26 cellular contexts compared by ENCODE assay signal in genomic region chr15:65558336-65558735, GRCh38. TPM values are rescaled to one million over a fixed set of nuclear protein-coding genes. Genes with fewer than 3 reads are reported as not detected.
DNase-seq lines count a peak whose midpoint lies in the region; ATAC-seq and TF ChIP-seq lines count a peak whose summit lies in the region.
"Had no signal": no experiment of that assay in that cellular context is flagged by ENCODE, and none has a peak within 500 bp of the region (broad histone marks: within the 10 kb centered on the region; RNA-seq: fewer than 3 reads in every experiment).

No MANE protein-coding gene starts in this region.

- no peaks in the 10 kb centered on the region for H3K4me1 ChIP-seq in naive thymus-derived CD4-positive, alpha-beta T cell (ENCODE audit: control insufficient read depth in 2 of 2, insufficient read depth in 2 of 2, low read length in 2 of 2)

- H3K4me1 Mint-ChIP-seq in HFFc6 (ENCODE audit: low read depth), result peaks cover 19% of the 10 kb centered on the region
- H3K4me1 Mint-ChIP-seq in naive thymus-derived CD4-positive, alpha-beta T cell, result no peaks in the 10 kb centered on the region
- H3K4me1 Mint-ChIP-seq: CD14-positive monocyte; naive thymus-derived CD8-positive, alpha-beta T cell had no signal

- no peaks in the 10 kb centered on the region for H3K9me3 Mint-ChIP-seq in HFFc6
- no peaks in the 10 kb centered on the region for H3K9me3 Mint-ChIP-seq in naive thymus-derived CD4-positive, alpha-beta T cell
- H3K9me3 Mint-ChIP-seq: activated T-cell treated with anti-CD3 and anti-CD28 coated beads, Interleukin-2, amount 50 U/mL, for 24 hours; naive thymus-derived CD8-positive, alpha-beta T cell had no signal

- intact Hi-C loops in naive thymus-derived CD4-positive, alpha-beta T cell (cut with micrococcal nuclease), result no loop called here

- peaks cover 3% of the 10 kb centered on the region for H3K36me3 ChIP-seq in kidney epithelial cell (ENCODE audit: control insufficient read depth, insufficient read depth, low read length)
- peaks cover 0 to 74% (median 8%) of the 10 kb centered on the region in 3 experiments for H3K36me3 ChIP-seq in naive thymus-derived CD4-positive, alpha-beta T cell (ENCODE audit: control insufficient read depth in 2 of 3, insufficient read depth in 3 of 3, low read length in 3 of 3)
- H3K36me3 ChIP-seq: ovary had no signal

- no peak overlapping the region for H3K4me3 Mint-ChIP-seq in HFFc6
- H3K4me3 Mint-ChIP-seq in naive thymus-derived CD4-positive, alpha-beta T cell, result no peak overlapping the region
- H3K4me3 Mint-ChIP-seq: activated T-cell treated with anti-CD3 and anti-CD28 coated beads, Interleukin-2, amount 50 U/mL, for 24 hours; CD14-positive monocyte; naive thymus-derived CD8-positive, alpha-beta T cell had no signal

- no peaks in the 10 kb centered on the region for H3K27me3 ChIP-seq in kidney epithelial cell (ENCODE audit: control insufficient read depth, insufficient read depth, low read length)
- H3K27me3 ChIP-seq in naive thymus-derived CD4-positive, alpha-beta T cell (ENCODE audit: control insufficient read depth in 2 of 2, insufficient read depth in 2 of 2, low read length in 2 of 2), result no peaks in the 10 kb centered on the region
- H3K27me3 ChIP-seq: dorsolateral prefrontal cortex, ovary had no signal

- H3K4me3 ChIP-seq in cardiac fibroblast (replicated peaks in 1 of 2; ENCODE audit: low read depth in 2 of 2, low read length in 2 of 2) (no peak overlapping the region), kidney epithelial cell (ENCODE audit: low read depth, low read length) (no peak overlapping the region)
- H3K4me3 ChIP-seq in naive thymus-derived CD4-positive, alpha-beta T cell (ENCODE audit: low read length), result no peak overlapping the region
- H3K4me3 ChIP-seq: dorsolateral prefrontal cortex, ovary had no signal

- peaks cover 38% of the 10 kb centered on the region for H3K36me3 Mint-ChIP-seq in HFFc6 (ENCODE audit: low read depth)
- H3K36me3 Mint-ChIP-seq in naive thymus-derived CD4-positive, alpha-beta T cell, result peaks cover 16 to 66% (median 39%) of the 10 kb centered on the region in 5 donors

- peak overlapping the region; percentile 57; the same call in 1 of the 2 replicates for H3K27ac Mint-ChIP-seq in HFFc6
- H3K27ac Mint-ChIP-seq in naive thymus-derived CD4-positive, alpha-beta T cell, result no peak overlapping the region
- H3K27ac Mint-ChIP-seq: activated T-cell treated with anti-CD3 and anti-CD28 coated beads, Interleukin-2, amount 50 U/mL, for 24 hours; CD14-positive monocyte had no signal

- no peaks in the 10 kb centered on the region for H3K9me3 ChIP-seq in naive thymus-derived CD4-positive, alpha-beta T cell (ENCODE audit: control insufficient read depth in 2 of 3, low read length in 3 of 3)
- H3K9me3 ChIP-seq: ovary had no signal

- CTCF ChIA-PET in naive thymus-derived CD4-positive, alpha-beta T cell (lab: Charles Lee), result interaction anchor here (0.5 kb wide), 1 partner anchor 276 kb away, joined by 7 read pairs; no protein-coding TSS in a partner anchor

- POLR2A ChIA-PET in naive thymus-derived CD4-positive, alpha-beta T cell (lab: Charles Lee), result no interaction called here

- TF ChIP-seq CTCF in HFFc6 (IDR thresholded peaks at IDR 0.05), result no peak
- no peak for TF ChIP-seq CTCF in cardiac fibroblast (IDR thresholded peaks at IDR 0.05; ENCODE audit: low read depth, low read length)
- TF ChIP-seq CTCF in kidney epithelial cell (IDR thresholded peaks at IDR 0.05; ENCODE audit: insufficient read depth, low read length, poor library complexity, severe bottlenecking), result no peak

- H3K27ac ChIP-seq in naive thymus-derived CD4-positive, alpha-beta T cell (ENCODE audit: low read depth, low read length), result no peak overlapping the region
- H3K27ac ChIP-seq: dorsolateral prefrontal cortex, ovary had no signal

- H3K27me3 Mint-ChIP-seq in HFFc6 (ENCODE audit: insufficient read depth), result peaks cover 2% of the 10 kb centered on the region; the same call in 1 of the 2 replicates
- H3K27me3 Mint-ChIP-seq in naive thymus-derived CD4-positive, alpha-beta T cell, result no peaks in the 10 kb centered on the region
- H3K27me3 Mint-ChIP-seq: activated T-cell treated with anti-CD3 and anti-CD28 coated beads, Interleukin-2, amount 50 U/mL, for 24 hours; naive thymus-derived CD8-positive, alpha-beta T cell had no signal

- DNase-seq in AG08396 (ENCODE audit: low spot score) (peak; percentile 34), HFFc6 (peak; percentile 27), cardiac fibroblast (ENCODE audit: low read depth in 2 of 2) (peak; percentile 32 to 49), kidney epithelial cell (ENCODE audit: low read depth) (peak; percentile 19), cerebellar nuclear complex (lab: John Stamatoyannopoulos, UW) (no peak), NCI-H146 (lab: John Stamatoyannopoulos, UW) (no peak)
- DNase-seq in naive thymus-derived CD4-positive, alpha-beta T cell, result no peak
- no peak for DNase-seq in activated T-cell treated with anti-CD3 and anti-CD28 coated beads, Interleukin-2, amount 50 U/mL, for 1 hour
- DNase-seq: activated CD4-positive, CD25-positive, alpha-beta regulatory T cell treated with anti-CD3 and anti-CD28 coated beads, Interleukin-2, amount 50 U/mL, for 72 hours; activated naive CD4-positive, alpha-beta T cell treated with Interleukin-2 at 50 U/mL for 16 hours; activated T-cell treated with anti-CD3 and anti-CD28 coated beads, Interleukin-2, amount 50 U/mL, for 24 hours; amygdala; dorsolateral prefrontal cortex; glutamatergic neuron; KG1; left colon; mesendoderm; MV-4-11; naive thymus-derived CD8-positive, alpha-beta T cell; NCI-H1694 treated with DMSO at 0.1 percent for 48 hours; NCI-H748 treated with DMSO at 0.1 percent for 48 hours; stimulated activated CD8-positive, alpha-beta memory T cell treated with anti-CD3 and anti-CD28 coated beads, Interleukin-4, amount 100 ng/mL, for 48 hours had no signal

- ATAC-seq in naive thymus-derived CD4-positive, alpha-beta T cell, result no peak
- ATAC-seq: left colon; naive thymus-derived CD8-positive, alpha-beta T cell; Right ventricle myocardium inferior; sciatic nerve had no signal

RNA-seq across cellular contexts. Expression of gene HACD3, which starts 28.1 kb away (rescaled TPM):
- 10 to 100 TPM; 58.7 to 71.1 (median 65.7) TPM for total RNA-seq in HFFc6 (2021; fragmentation: NEBNext Ultra II Directional; extraction: Animal tissue kit (Norgen Biotek cat#: 25700))
- 92.7 and 99.6 TPM in 2 replicates for total RNA-seq in kidney epithelial cell
- total RNA-seq in naive thymus-derived CD4-positive, alpha-beta T cell, result 10 to 100 TPM; 18.3 to 30.0 (median 23.9) TPM
- polyA plus RNA-seq in naive thymus-derived CD4-positive, alpha-beta T cell, result 10 to 100 TPM; 29.6 to 34.4 TPM

RNA-seq across cellular contexts. Expression of gene DPP8, which starts 40.8 kb away (rescaled TPM):
- total RNA-seq in HFFc6 (2021; fragmentation: NEBNext Ultra II Directional; extraction: Animal tissue kit (Norgen Biotek cat#: 25700)), result 10 to 100 TPM; 24.9 to 34.9 (median 30.9) TPM
- total RNA-seq in kidney epithelial cell, result 27.2 and 30.8 TPM in 2 replicates
- total RNA-seq in naive thymus-derived CD4-positive, alpha-beta T cell, result 10 to 100 TPM; 38.4 to 54.6 (median 40.8) TPM
- polyA plus RNA-seq in naive thymus-derived CD4-positive, alpha-beta T cell, result 10 to 100 TPM; 40.2 to 48.3 TPM

RNA-seq across cellular contexts. Expression of gene INTS14, which starts 52.6 kb away (rescaled TPM):
- 10 to 100 TPM; 27.8 to 35.0 (median 31.0) TPM for total RNA-seq in HFFc6 (2021; fragmentation: NEBNext Ultra II Directional; extraction: Animal tissue kit (Norgen Biotek cat#: 25700))
- total RNA-seq in kidney epithelial cell, result 36.5 and 49.3 TPM in 2 replicates
- total RNA-seq in naive thymus-derived CD4-positive, alpha-beta T cell, result 10 to 100 TPM; 19.1 to 38.3 (median 35.9) TPM
- polyA plus RNA-seq in naive thymus-derived CD4-positive, alpha-beta T cell, result 10 to 100 TPM; 16.0 to 35.0 TPM

Comparison
In these comparisons a context has a peak if more than half of its experiments do, and no peak if none do; other contexts are left out.
1. DNase-seq: peak in AG08396 (single experiment), HFFc6 (single experiment), cardiac fibroblast (2 of 2) and kidney epithelial cell (single experiment); none in naive thymus-derived CD4-positive, alpha-beta T cell (0 of 9), cerebellar nuclear complex (0 of 2), NCI-H146 (single experiment) and activated T-cell treated with anti-CD3 and anti-CD28 coated beads, Interleukin-2, amount 50 U/mL, for 1 hour (single experiment).